Comparison of ENCODE assay signal across 1 cellular context in the genomic region with DNA sequence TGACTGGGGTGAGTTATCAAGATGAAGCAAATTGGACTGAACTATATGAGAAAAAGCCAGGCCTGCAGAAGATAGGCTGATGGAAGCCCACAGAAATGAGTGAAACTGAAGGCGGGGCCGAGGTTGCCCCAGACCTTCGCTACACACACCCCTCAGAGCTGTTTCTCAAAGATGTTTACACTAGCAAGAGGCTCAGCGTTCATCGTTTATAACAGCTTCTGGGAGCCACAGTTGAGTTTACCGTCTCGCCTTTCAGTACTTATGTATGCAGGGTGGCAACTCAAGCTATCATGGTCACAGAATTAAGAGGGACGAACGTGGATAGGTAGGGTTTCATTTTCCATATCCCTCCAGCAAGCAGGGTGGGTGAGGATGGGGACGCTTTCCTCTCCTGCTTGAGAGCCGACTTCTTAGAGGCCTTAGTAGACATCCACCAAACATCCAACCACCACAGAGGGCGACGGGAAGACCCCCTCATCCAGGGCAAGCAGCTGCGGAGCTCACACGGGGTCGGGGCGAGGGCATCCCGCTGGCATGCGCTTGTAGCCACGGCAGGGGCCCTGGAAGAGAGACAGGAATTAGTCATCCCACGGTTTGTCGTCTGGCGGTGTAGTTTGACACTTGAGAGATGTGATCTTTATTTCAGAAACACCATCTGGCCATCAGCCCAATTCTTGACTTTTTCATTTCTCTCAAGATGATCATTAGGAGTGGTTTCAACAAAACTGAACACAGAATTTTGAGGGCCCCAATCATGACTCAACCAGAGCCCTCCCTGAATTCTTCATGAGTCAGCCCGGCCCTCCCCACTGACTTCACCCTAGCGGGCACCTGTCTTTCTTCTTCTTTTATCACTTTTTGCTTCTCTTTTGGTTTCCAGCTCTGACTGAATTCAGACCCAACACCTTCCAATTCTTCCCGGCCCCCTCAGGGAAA.
TF ChIP-seq lines count a peak whose summit lies in the region.

No MANE protein-coding gene starts in this region.

TF ChIP-seq in HEK293, 187 proteins besides CTCF, POLR2A, EP300 and RAD21 (continued from another document and continues in another):
- TF ChIP-seq PRDM4 (tag by site-specific recombination; IDR thresholded peaks at IDR 0.05) (no peak), EGR2 (tag by site-specific recombination; IDR thresholded peaks at IDR 0.05; ENCODE audit: low read depth) (no peak), ZNF24 (tag by site-specific recombination; IDR thresholded peaks at IDR 0.05) (no peak), ZNF221 (tag by site-specific recombination; IDR thresholded peaks at IDR 0.05; ENCODE audit: borderline replicate concordance) (no peak), WT1 (tag by site-specific recombination; IDR thresholded peaks at IDR 0.05) (peak; percentile 14; the same call in 1 of the 2 replicates), ZBTB1 (tag by site-specific recombination; IDR thresholded peaks at IDR 0.05) (no peak), YY2 (tag by site-specific recombination; IDR thresholded peaks at IDR 0.05) (no peak), ZNF10 (tag by site-specific recombination; IDR thresholded peaks at IDR 0.05) (no peak), ZNF747 (tag by site-specific recombination; IDR thresholded peaks at IDR 0.05) (no peak), YY1 (tag by site-specific recombination; IDR thresholded peaks at IDR 0.05) (no peak), ZNF623 (tag by site-specific recombination; IDR thresholded peaks at IDR 0.05) (no peak), PRDM2 (tag by site-specific recombination; IDR thresholded peaks at IDR 0.05; ENCODE audit: borderline replicate concordance) (no peak), SCRT2 (tag by site-specific recombination; IDR thresholded peaks at IDR 0.05) (no peak), ZNF645 (tag by site-specific recombination; IDR thresholded peaks at IDR 0.05) (no peak), ZNF777 (tag by site-specific recombination; IDR thresholded peaks at IDR 0.05; ENCODE audit: borderline replicate concordance) (no peak), ZBTB7A (tag by site-specific recombination; IDR thresholded peaks at IDR 0.05; ENCODE audit: low read depth) (no peak), SETDB1 (IDR thresholded peaks at IDR 0.05; ENCODE audit: insufficient read length, low read length) (no peak), ZNF335 (tag by site-specific recombination; conservative IDR thresholded peaks at IDR 0.05) (peak; percentile 70), ZFP69B (tag by site-specific recombination; IDR thresholded peaks at IDR 0.05) (no peak), ZXDB (tag by site-specific recombination; IDR thresholded peaks at IDR 0.05) (0 out of 2 replicates have a peak, but pooled peaks have one; percentile 34), ZNF48 (tag by site-specific recombination; IDR thresholded peaks at IDR 0.05) (no peak), ZNF792 (tag by site-specific recombination; IDR thresholded peaks at IDR 0.05) (no peak), ZNF366 (tag by site-specific recombination; conservative IDR thresholded peaks at IDR 0.05) (peak; percentile 53), ZNF114 (tag by site-specific recombination; IDR thresholded peaks at IDR 0.05) (no peak), ZBTB20 (tag by site-specific recombination; IDR thresholded peaks at IDR 0.05) (peak; percentile 72; the same call in 1 of the 2 replicates), ZFHX2 (tag by site-specific recombination; conservative IDR thresholded peaks at IDR 0.05) (no peak), KLF9 (tag by site-specific recombination; IDR thresholded peaks at IDR 0.05; ENCODE audit: low read depth) (peak; percentile 0), AEBP2 (tag by site-specific recombination; IDR thresholded peaks at IDR 0.05; ENCODE audit: borderline replicate concordance) (no peak), ZNF658 (tag by site-specific recombination; IDR thresholded peaks at IDR 0.05) (no peak), SP3 (tag by site-specific recombination; IDR thresholded peaks at IDR 0.05) (no peak), ZNF266 (tag by site-specific recombination; IDR thresholded peaks at IDR 0.05; ENCODE audit: low read depth) (no peak), SALL2 (tag by site-specific recombination; IDR thresholded peaks at IDR 0.05; ENCODE audit: borderline replicate concordance) (no peak), OVOL3 (tag by site-specific recombination; IDR thresholded peaks at IDR 0.05) (no peak), KLF8 (tag by site-specific recombination; IDR thresholded peaks at IDR 0.05) (no peak), ZNF791 (tag by site-specific recombination; IDR thresholded peaks at IDR 0.05) (no peak), ZNF2 (tag by site-specific recombination; IDR thresholded peaks at IDR 0.05) (no peak), ZNF292 (tag by site-specific recombination; IDR thresholded peaks at IDR 0.05; ENCODE audit: borderline replicate concordance, low read depth) (no peak), ZNF138 (tag by site-specific recombination; IDR thresholded peaks at IDR 0.05; ENCODE audit: borderline replicate concordance) (no peak), ZNF76 (tag by site-specific recombination; IDR thresholded peaks at IDR 0.05; ENCODE audit: borderline replicate concordance, low read depth) (0 out of 2 replicates have a peak, but pooled peaks have one; percentile 35)
- TF ChIP-seq, protein P1, sequence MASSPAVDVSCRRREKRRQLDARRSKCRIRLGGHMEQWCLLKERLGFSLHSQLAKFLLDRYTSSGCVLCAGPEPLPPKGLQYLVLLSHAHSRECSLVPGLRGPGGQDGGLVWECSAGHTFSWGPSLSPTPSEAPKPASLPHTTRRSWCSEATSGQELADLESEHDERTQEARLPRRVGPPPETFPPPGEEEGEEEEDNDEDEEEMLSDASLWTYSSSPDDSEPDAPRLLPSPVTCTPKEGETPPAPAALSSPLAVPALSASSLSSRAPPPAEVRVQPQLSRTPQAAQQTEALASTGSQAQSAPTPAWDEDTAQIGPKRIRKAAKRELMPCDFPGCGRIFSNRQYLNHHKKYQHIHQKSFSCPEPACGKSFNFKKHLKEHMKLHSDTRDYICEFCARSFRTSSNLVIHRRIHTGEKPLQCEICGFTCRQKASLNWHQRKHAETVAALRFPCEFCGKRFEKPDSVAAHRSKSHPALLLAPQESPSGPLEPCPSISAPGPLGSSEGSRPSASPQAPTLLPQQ (tag by site-specific recombination; IDR thresholded peaks at IDR 0.05), result 0 out of 2 replicates have a peak, but pooled peaks have one; percentile 41
- TF ChIP-seq, protein P2, sequence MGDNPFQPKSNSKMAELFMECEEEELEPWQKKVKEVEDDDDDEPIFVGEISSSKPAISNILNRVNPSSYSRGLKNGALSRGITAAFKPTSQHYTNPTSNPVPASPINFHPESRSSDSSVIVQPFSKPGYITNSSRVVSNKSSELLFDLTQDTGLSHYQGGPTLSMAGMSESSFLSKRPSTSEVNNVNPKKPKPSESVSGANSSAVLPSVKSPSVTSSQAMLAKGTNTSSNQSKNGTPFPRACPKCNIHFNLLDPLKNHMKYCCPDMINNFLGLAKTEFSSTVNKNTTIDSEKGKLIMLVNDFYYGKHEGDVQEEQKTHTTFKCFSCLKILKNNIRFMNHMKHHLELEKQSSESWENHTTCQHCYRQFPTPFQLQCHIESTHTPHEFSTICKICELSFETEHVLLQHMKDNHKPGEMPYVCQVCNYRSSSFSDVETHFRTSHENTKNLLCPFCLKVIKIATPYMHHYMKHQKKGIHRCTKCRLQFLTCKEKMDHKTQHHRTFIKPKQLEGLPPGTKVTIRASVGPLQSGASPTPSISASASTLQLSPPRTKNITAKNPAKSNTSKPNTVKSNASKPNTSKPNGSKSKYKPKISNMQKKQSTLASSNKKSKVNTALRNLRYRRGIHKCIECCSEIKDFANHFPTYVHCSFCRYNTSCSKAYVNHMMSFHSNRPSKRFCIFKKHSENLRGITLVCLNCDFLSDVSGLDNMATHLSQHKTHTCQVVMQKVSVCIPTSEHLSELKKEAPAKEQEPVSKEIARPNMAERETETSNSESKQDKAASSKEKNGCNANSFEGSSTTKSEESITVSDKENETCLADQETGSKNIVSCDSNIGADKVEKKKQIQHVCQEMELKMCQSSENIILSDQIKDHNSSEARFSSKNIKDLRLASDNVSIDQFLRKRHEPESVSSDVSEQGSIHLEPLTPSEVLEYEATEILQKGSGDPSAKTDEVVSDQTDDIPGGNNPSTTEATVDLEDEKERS (tag by site-specific recombination; IDR thresholded peaks at IDR 0.05), result no peak
- TF ChIP-seq, protein P3, sequence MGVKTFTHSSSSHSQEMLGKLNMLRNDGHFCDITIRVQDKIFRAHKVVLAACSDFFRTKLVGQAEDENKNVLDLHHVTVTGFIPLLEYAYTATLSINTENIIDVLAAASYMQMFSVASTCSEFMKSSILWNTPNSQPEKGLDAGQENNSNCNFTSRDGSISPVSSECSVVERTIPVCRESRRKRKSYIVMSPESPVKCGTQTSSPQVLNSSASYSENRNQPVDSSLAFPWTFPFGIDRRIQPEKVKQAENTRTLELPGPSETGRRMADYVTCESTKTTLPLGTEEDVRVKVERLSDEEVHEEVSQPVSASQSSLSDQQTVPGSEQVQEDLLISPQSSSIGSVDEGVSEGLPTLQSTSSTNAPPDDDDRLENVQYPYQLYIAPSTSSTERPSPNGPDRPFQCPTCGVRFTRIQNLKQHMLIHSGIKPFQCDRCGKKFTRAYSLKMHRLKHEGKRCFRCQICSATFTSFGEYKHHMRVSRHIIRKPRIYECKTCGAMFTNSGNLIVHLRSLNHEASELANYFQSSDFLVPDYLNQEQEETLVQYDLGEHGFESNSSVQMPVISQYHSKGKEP (tag by site-specific recombination; IDR thresholded peaks at IDR 0.05), result no peak
